ENCODE assay signal across 24 cellular contexts in genomic region chr5:6473284-6473683, GRCh38. TPM values are rescaled to one million over a fixed set of nuclear protein-coding genes. Genes with fewer than 3 reads are reported as not detected.
DNase-seq lines count a peak whose midpoint lies in the region; ATAC-seq and TF ChIP-seq lines count a peak whose summit lies in the region.
"Had no signal": no experiment of that assay in that cellular context is flagged by ENCODE, and none has a peak within 500 bp of the region (broad histone marks: within the 10 kb centered on the region; RNA-seq: fewer than 3 reads in every experiment).

No MANE protein-coding gene starts in this region.

- WGBS in sigmoid colon, 2 donors: 83 to 84% methylated on average over 6 of the region's 6 CpGs

- peaks cover 0 to 6% (median 0%) of the 10 kb centered on the region in 4 donors for H3K4me1 ChIP-seq in sigmoid colon
- H3K4me1 ChIP-seq: HAP-1, Peyer's patch had no signal

- intact Hi-C loops in Right ventricle myocardium inferior (cut with DNase I) (no loop called here), left cardiac atrium (cut with DNase I) (no loop called here), left ventricle myocardium superior (cut with micrococcal nuclease) (no loop called here), sigmoid colon (cut with DNase I) (no loop called here)

- no peaks in the 10 kb centered on the region for H3K27me3 ChIP-seq in sigmoid colon
- H3K27me3 ChIP-seq: Peyer's patch had no signal

- no peak overlapping the region for H3K4me3 ChIP-seq in coronary artery
- H3K4me3 ChIP-seq in sigmoid colon: no peak overlapping the region
- H3K4me3 ChIP-seq: GM23338, HAP-1, Peyer's patch had no signal

- H3K27ac ChIP-seq in coronary artery: no peak overlapping the region
- no peak overlapping the region for H3K27ac ChIP-seq in sigmoid colon
- H3K27ac ChIP-seq: C4-2B, Peyer's patch had no signal

- DNase-seq in Right ventricle myocardium inferior (ENCODE audit: missing footprints): no peak
- DNase-seq in left cardiac atrium: no peak
- DNase-seq in coronary artery (ENCODE audit: low spot score): peak; percentile 11
- DNase-seq in left ventricle myocardium superior: no peak
- DNase-seq in sigmoid colon: peak; percentile 24
- no peak for DNase-seq in NCI-H2227 (lab: John Stamatoyannopoulos, UW; ENCODE audit: unreplicated experiment)
- DNase-seq in occipital lobe (lab: John Stamatoyannopoulos, UW): no peak
- DNase-seq in HUDEP-2 (lab: John Stamatoyannopoulos, UW; ENCODE audit: unreplicated experiment in 76 of 76): no peak
- DNase-seq: Calu3; CD8-positive, alpha-beta memory T cell; GDM1; Kasumi-1; NCI-H1048; NCI-H1417 treated with DMSO at 0.1 percent for 48 hours; NCI-H187 treated with DMSO at 0.1 percent for 48 hours; NCI-H2171; NCI-H524 treated with DMSO at 0.1 percent for 48 hours; NCI-H82; Peyer's patch had no signal

- H3K9me3 ChIP-seq in sigmoid colon: no peaks in the 10 kb centered on the region
- H3K9me3 ChIP-seq: HAP-1 had no signal

- TF ChIP-seq POLR2A in sigmoid colon (IDR thresholded peaks at IDR 0.05): no peak

- H3K36me3 ChIP-seq in sigmoid colon: no peaks in the 10 kb centered on the region
- H3K36me3 ChIP-seq: HAP-1, Peyer's patch had no signal

- no peak for TF ChIP-seq EP300 in sigmoid colon (IDR thresholded peaks at IDR 0.05)

- ATAC-seq in Right ventricle myocardium inferior (peak; percentile 61), left cardiac atrium (no peak), left ventricle myocardium superior (peak; percentile 81)
- ATAC-seq: GM23338 had no signal

- TF ChIP-seq CTCF in coronary artery (IDR thresholded peaks at IDR 0.05): no peak
- no peak for TF ChIP-seq CTCF in sigmoid colon (IDR thresholded peaks at IDR 0.05)

RNA-seq across cellular contexts. Expression of gene UBE2QL1, which starts 24.6 kb away (rescaled TPM):
- total RNA-seq in Right ventricle myocardium inferior (21.9 TPM), left cardiac atrium (1 to 10 TPM; 5.6 to 7.8 TPM), left ventricle myocardium superior (22.1 TPM), sigmoid colon (1 to 10 TPM; 3.6 to 5.5 (median 5.0) TPM), occipital lobe (46.3 TPM)
- under 1 TPM; under 0.01 to 0.23 (median 0.22) TPM for polyA plus RNA-seq in sigmoid colon
- total RNA-seq: Calu3; CD8-positive, alpha-beta memory T cell; MCF 10A had no signal
- polyA plus RNA-seq: AG04450; CD8-positive, alpha-beta memory T cell had no signal

Comparison
In these comparisons a context has a peak if more than half of its experiments do, and no peak if none do; other contexts are left out.
1. ATAC-seq: peak in Right ventricle myocardium inferior (single experiment) and left ventricle myocardium superior (single experiment); none in left cardiac atrium (0 of 2).
2. DNase-seq: peak in coronary artery (single experiment) and sigmoid colon (single experiment); none in Right ventricle myocardium inferior (single experiment), left cardiac atrium (single experiment), left ventricle myocardium superior (single experiment), NCI-H2227 (single experiment), occipital lobe (single experiment) and HUDEP-2 (0 of 76).